Comparison of ENCODE assay signal across 8 cellular contexts in genomic region chr19:35140898-35141626, GRCh38. TPM values are rescaled to one million over a fixed set of nuclear protein-coding genes. Genes with fewer than 3 reads are reported as not detected.
DNase-seq lines count a peak whose midpoint lies in the region; ATAC-seq and TF ChIP-seq lines count a peak whose summit lies in the region.

No MANE protein-coding gene starts in this region.

- no peaks in the 10 kb centered on the region for H3K36me3 Mint-ChIP-seq in activated naive CD8-positive, alpha-beta T cell treated with anti-CD3 and anti-CD28 coated beads, Interleukin-2, amount 50 U/mL, for 24 hours (ENCODE audit: low read depth)

- H3K4me1 Mint-ChIP-seq in activated naive CD8-positive, alpha-beta T cell treated with anti-CD3 and anti-CD28 coated beads, Interleukin-2, amount 50 U/mL, for 24 hours, result peaks cover 32% of the 10 kb centered on the region

- peak in 1 of 2 donors; percentile 40 for TF ChIP-seq POLR2A in thyroid gland (IDR thresholded peaks at IDR 0.05)

- H3K4me3 Mint-ChIP-seq in activated naive CD8-positive, alpha-beta T cell treated with anti-CD3 and anti-CD28 coated beads, Interleukin-2, amount 50 U/mL, for 24 hours, result peak overlapping the region; percentile 80

- H4K91ac ChIP-seq in trophoblast cell (ENCODE audit: low read depth, low read length), result no peak overlapping the region

- no CpG with 5 or more reads among the region's 36 CpGs for WGBS in trophoblast cell (ENCODE audit: extremely low coverage, insufficient coverage, insufficient read length)
- WGBS in thyroid gland, 2 donors, result 5 to 6% methylated on average over 9 to 17 of the region's 36 CpGs

- no peak overlapping the region for H3K9ac ChIP-seq in trophoblast cell (ENCODE audit: low read length)

- H3K14ac ChIP-seq in trophoblast cell (ENCODE audit: low read length), result no peak overlapping the region

- no peak overlapping the region for H2BK5ac ChIP-seq in trophoblast cell (ENCODE audit: low read depth, low read length, poor library complexity)

- H3K27me3 Mint-ChIP-seq in activated naive CD8-positive, alpha-beta T cell treated with anti-CD3 and anti-CD28 coated beads, Interleukin-2, amount 50 U/mL, for 24 hours, result peaks cover 20% of the 10 kb centered on the region

- no peak overlapping the region for H2BK12ac ChIP-seq in trophoblast cell (ENCODE audit: low read length)

- no peaks in the 10 kb centered on the region for H3K36me3 ChIP-seq in trophoblast cell (ENCODE audit: control insufficient read depth in 1 of 2, insufficient read depth in 2 of 2, low read length in 2 of 2)
- H3K36me3 ChIP-seq in thyroid gland, result no peaks in the 10 kb centered on the region

- H3K9me3 Mint-ChIP-seq in activated naive CD8-positive, alpha-beta T cell treated with anti-CD3 and anti-CD28 coated beads, Interleukin-2, amount 50 U/mL, for 24 hours, result no peaks in the 10 kb centered on the region

- no peak overlapping the region for H2AFZ ChIP-seq in trophoblast cell (ENCODE audit: insufficient read depth, low read length, poor library complexity)

- H3K27ac ChIP-seq in trophoblast cell (ENCODE audit: low read depth, low read length), result no peak overlapping the region
- peak overlapping the region in 2 of 3 donors; percentile 60 to 73 for H3K27ac ChIP-seq in thyroid gland

- H3K4me3 ChIP-seq in trophoblast cell (ENCODE audit: low read depth, low read length), result no peak overlapping the region
- H3K4me3 ChIP-seq in thyroid gland (replicated peaks in 1 of 3), result peak overlapping the region in 2 of 3 donors; percentile 0 to 21

- H3K18ac ChIP-seq in trophoblast cell (ENCODE audit: low read length), result no peak overlapping the region

- H2AK5ac ChIP-seq in trophoblast cell (ENCODE audit: low read length), result no peak overlapping the region

- TF ChIP-seq CTCF in thyroid gland (IDR thresholded peaks at IDR 0.05), result peak in 2 of 6 experiments; percentile 4 to 39

- intact Hi-C loops in cardiac septum (cut with DNase I) (no loop called here), thyroid gland (cut with DNase I) (no loop called here)

- peaks cover 26% of the 10 kb centered on the region for H3K27me3 ChIP-seq in trophoblast cell (ENCODE audit: insufficient read depth, low read length)
- no peaks in the 10 kb centered on the region for H3K27me3 ChIP-seq in thyroid gland

- no peaks in the 10 kb centered on the region for H3K79me1 ChIP-seq in trophoblast cell (ENCODE audit: low read length)

- H3K23ac ChIP-seq in trophoblast cell (ENCODE audit: low read length), result no peak overlapping the region

- H2BK120ac ChIP-seq in trophoblast cell (ENCODE audit: insufficient read depth, low read length, poor library complexity), result no peak overlapping the region

- DNase-seq in AG20443 (ENCODE audit: low spot score), result peak; percentile 100
- peak; percentile 87 to 88 for DNase-seq in Kasumi-1 (lab: John Stamatoyannopoulos, UW)
- DNase-seq in T follicular helper cell (ENCODE audit: low read depth), result peak; percentile 96
- DNase-seq in activated naive CD8-positive, alpha-beta T cell treated with anti-CD3 and anti-CD28 coated beads, Interleukin-2, amount 50 U/mL, for 24 hours, result peak; percentile 97
- DNase-seq in cardiac septum (ENCODE audit: low spot score), result peak; percentile 95
- DNase-seq in trophoblast cell, result peak; percentile 90 to 93
- peak; percentile 54 to 57 for DNase-seq in thyroid gland

- no peaks in the 10 kb centered on the region for H3K79me2 ChIP-seq in trophoblast cell (ENCODE audit: control insufficient read depth, insufficient read depth, low read length, poor library complexity)

- peak overlapping the region; percentile 41 for H3K27ac Mint-ChIP-seq in activated naive CD8-positive, alpha-beta T cell treated with anti-CD3 and anti-CD28 coated beads, Interleukin-2, amount 50 U/mL, for 24 hours

- H4K8ac ChIP-seq in trophoblast cell (ENCODE audit: low read depth, low read length), result no peak overlapping the region

- H3K4ac ChIP-seq in trophoblast cell (ENCODE audit: low read depth, low read length), result no peak overlapping the region

- H3K4me2 ChIP-seq in trophoblast cell (ENCODE audit: low read length), result no peak overlapping the region

- no peak overlapping the region for H4K12ac ChIP-seq in trophoblast cell (ENCODE audit: low read depth, low read length)

- H3K4me1 ChIP-seq in trophoblast cell (ENCODE audit: control insufficient read depth in 1 of 2, insufficient read depth in 2 of 2, low read length in 2 of 2) (peaks cover 0 to 8% of the 10 kb centered on the region in 2 experiments), thyroid gland (peaks cover 4 to 21% of the 10 kb centered on the region in 2 donors)

- ATAC-seq in GM19397 (IDR thresholded peaks at IDR 0.05; ENCODE audit: unreplicated experiment), result peak; percentile 65
- ATAC-seq in activated naive CD8-positive, alpha-beta T cell treated with anti-CD3 and anti-CD28 coated beads, Interleukin-2, amount 50 U/mL, for 24 hours, result peak; percentile 81

- H3K9me3 ChIP-seq in trophoblast cell (ENCODE audit: insufficient read depth, low read depth, low read length) (peaks cover 2% of the 10 kb centered on the region), thyroid gland (no peaks in the 10 kb centered on the region)

RNA-seq across cellular contexts. Expression of gene FXYD7, which starts 2.0 kb away (rescaled TPM):
- total RNA-seq in cardiac septum, result not detected
- polyA plus RNA-seq in trophoblast cell (2013), result 0.14 and 0.32 TPM in 2 replicates
- 1 to 10 TPM in 1 of 4 donors, not detected in 3; 1.6 TPM for total RNA-seq in thyroid gland

RNA-seq across cellular contexts. Expression of gene FXYD1, which starts 2.4 kb away (rescaled TPM):
- 613 TPM for total RNA-seq in cardiac septum
- polyA plus RNA-seq in trophoblast cell (2013), result not detected in 2 replicates
- 10 to 100 TPM in 2 of 4 donors, 1 to 10 TPM in 2; 1.1 to 26.3 (median 8.8) TPM for total RNA-seq in thyroid gland

RNA-seq across cellular contexts. Expression of gene LGI4, which starts 6.2 kb away (rescaled TPM):
- total RNA-seq in cardiac septum (8.1 TPM), thyroid gland (10 to 100 TPM in 1 of 4 donors, 1 to 10 TPM in 3; 3.2 to 10.9 (median 6.9) TPM)
- polyA plus RNA-seq in trophoblast cell (2013), result 0.22 and 0.33 TPM in 2 replicates

RNA-seq across cellular contexts. Expression of gene FXYD5, which starts 13.5 kb away (rescaled TPM):
- total RNA-seq in cardiac septum (19.0 TPM), thyroid gland (10 to 100 TPM in 3 of 4 donors, 1 to 10 TPM in 1; 9.3 to 52.4 (median 19.6) TPM)
- polyA plus RNA-seq in trophoblast cell (2013), result 205 and 212 TPM in 2 replicates

RNA-seq across cellular contexts. Expression of gene FXYD3, which starts 25.4 kb away (rescaled TPM):
- total RNA-seq in cardiac septum (not detected), thyroid gland (1 to 10 TPM in 1 of 4 donors, not detected in 3; 1.1 TPM)
- 1.9 and 2.6 TPM in 2 replicates for polyA plus RNA-seq in trophoblast cell (2013)

Comparison
In these comparisons a context has a peak if more than half of its experiments do, and no peak if none do; other contexts are left out.
1. RNA of gene FXYD1, which starts 2.4 kb away (total RNA-seq): 613 TPM in cardiac septum (single experiment); 1.1 to 26.3 TPM in thyroid gland; every median in the first group is over 10 times any median in the second.
2. Peak in every context shown above with its lines, with median percentiles within 50 percentile points of each other: DNase-seq.